ENCODE assay signal across 26 cellular contexts in genomic region chr1:1768249-1768992, GRCh38.
"Had no signal": no experiment of that assay in that cellular context is flagged by ENCODE, and none has a peak within 500 bp of the region (broad histone marks: within the 10 kb centered on the region; RNA-seq: fewer than 3 reads in every experiment).

No MANE protein-coding gene starts in this region.

- DNase-seq: activated B cell treated with CpG ODN at 0.5 μM for 24 hours; activated CD4-positive, alpha-beta T cell treated with anti-CD3 and anti-CD28 coated beads, Interleukin-2, amount 50 U/mL, for 1 hour; activated CD8-positive, alpha-beta T cell treated with anti-CD3 and anti-CD28 coated beads for 36 hours; activated gamma-delta T cell; activated naive CD8-positive, alpha-beta T cell treated with anti-CD3 and anti-CD28 coated beads, Interleukin-2, amount 50 U/mL, for 24 hours; activated T-cell treated with anti-CD3 and anti-CD28 coated beads for 4 hours; amygdala; caudate nucleus; foreskin keratinocyte; heart left ventricle; hypothalamus; immature natural killer cell; left ventricle myocardium inferior; mammary epithelial cell; naive B cell; nucleus accumbens; stimulated activated naive CD4-positive, alpha-beta T cell; T-helper 2 cell; tibial artery had no signal

- H3K4me1 Mint-ChIP-seq: mesothelial cell of epicardium had no signal

- H3K27ac ChIP-seq: esophagus muscularis mucosa, foreskin keratinocyte, heart left ventricle, left ventricle myocardium inferior, parathyroid adenoma, right atrium auricular region, suprapubic skin, tibial artery had no signal

- H3K27me3 ChIP-seq: esophagus muscularis mucosa, foreskin keratinocyte, heart left ventricle, right atrium auricular region, suprapubic skin, tibial artery had no signal

- H3K4me1 ChIP-seq: foreskin keratinocyte, left ventricle myocardium inferior, parathyroid adenoma, right atrium auricular region had no signal

- H3K9me3 ChIP-seq: suprapubic skin had no signal

- H3K4me3 ChIP-seq: esophagus muscularis mucosa, heart left ventricle, left ventricle myocardium inferior, right atrium auricular region, suprapubic skin, tibial artery had no signal

- H3K4me3 Mint-ChIP-seq: activated B cell treated with CpG ODN at 0.5 μM for 24 hours; activated CD8-positive, alpha-beta T cell treated with anti-CD3 and anti-CD28 coated beads for 36 hours; activated naive CD4-positive, alpha-beta T cell treated with anti-CD3 and anti-CD28 coated beads, Interleukin-2, amount 50 U/mL, for 24 hours; activated naive CD8-positive, alpha-beta T cell treated with anti-CD3 and anti-CD28 coated beads, Interleukin-2, amount 50 U/mL, for 24 hours; activated T-helper 1 cell treated with anti-CD3 and anti-CD28 coated beads, Interleukin-12 subunit alpha, Interleukin-12 subunit beta, Interleukin-2, Interleukin-4 antibody, amounts not matched to agents 30 ng/mL and 10 ng/mL and 1 ng/mL, durations not matched to agents 14 hours and 24 hours and 36 hours; immature natural killer cell; mesothelial cell of epicardium; naive B cell had no signal

- H3K9me3 Mint-ChIP-seq: activated naive CD4-positive, alpha-beta T cell treated with anti-CD3 and anti-CD28 coated beads, Interleukin-2, amount 50 U/mL, for 24 hours; activated naive CD8-positive, alpha-beta T cell treated with anti-CD3 and anti-CD28 coated beads, Interleukin-2, amount 50 U/mL, for 24 hours; immature natural killer cell had no signal

- H3K27me3 Mint-ChIP-seq: activated B cell treated with CpG ODN at 0.5 μM for 24 hours; activated CD8-positive, alpha-beta T cell treated with anti-CD3 and anti-CD28 coated beads for 36 hours; activated naive CD4-positive, alpha-beta T cell treated with anti-CD3 and anti-CD28 coated beads, Interleukin-2, amount 50 U/mL, for 24 hours; activated naive CD8-positive, alpha-beta T cell treated with anti-CD3 and anti-CD28 coated beads, Interleukin-2, amount 50 U/mL, for 24 hours; naive B cell had no signal

- H3K27ac Mint-ChIP-seq: activated B cell treated with CpG ODN at 0.5 μM for 24 hours; activated CD8-positive, alpha-beta T cell treated with anti-CD3 and anti-CD28 coated beads for 36 hours; activated naive CD4-positive, alpha-beta T cell treated with anti-CD3 and anti-CD28 coated beads, Interleukin-2, amount 50 U/mL, for 24 hours; activated naive CD8-positive, alpha-beta T cell treated with anti-CD3 and anti-CD28 coated beads, Interleukin-2, amount 50 U/mL, for 24 hours; activated T-helper 1 cell treated with anti-CD3 and anti-CD28 coated beads, Interleukin-12 subunit alpha, Interleukin-12 subunit beta, Interleukin-2, Interleukin-4 antibody, amounts not matched to agents 30 ng/mL and 10 ng/mL and 1 ng/mL, durations not matched to agents 14 hours and 24 hours and 36 hours; mesothelial cell of epicardium had no signal

- ATAC-seq: activated CD8-positive, alpha-beta T cell treated with anti-CD3 and anti-CD28 coated beads for 36 hours; activated naive CD8-positive, alpha-beta T cell treated with anti-CD3 and anti-CD28 coated beads, Interleukin-2, amount 50 U/mL, for 24 hours; foreskin keratinocyte; heart left ventricle had no signal
